ENCODE assay signal across 1 cellular context in the genomic region with DNA sequence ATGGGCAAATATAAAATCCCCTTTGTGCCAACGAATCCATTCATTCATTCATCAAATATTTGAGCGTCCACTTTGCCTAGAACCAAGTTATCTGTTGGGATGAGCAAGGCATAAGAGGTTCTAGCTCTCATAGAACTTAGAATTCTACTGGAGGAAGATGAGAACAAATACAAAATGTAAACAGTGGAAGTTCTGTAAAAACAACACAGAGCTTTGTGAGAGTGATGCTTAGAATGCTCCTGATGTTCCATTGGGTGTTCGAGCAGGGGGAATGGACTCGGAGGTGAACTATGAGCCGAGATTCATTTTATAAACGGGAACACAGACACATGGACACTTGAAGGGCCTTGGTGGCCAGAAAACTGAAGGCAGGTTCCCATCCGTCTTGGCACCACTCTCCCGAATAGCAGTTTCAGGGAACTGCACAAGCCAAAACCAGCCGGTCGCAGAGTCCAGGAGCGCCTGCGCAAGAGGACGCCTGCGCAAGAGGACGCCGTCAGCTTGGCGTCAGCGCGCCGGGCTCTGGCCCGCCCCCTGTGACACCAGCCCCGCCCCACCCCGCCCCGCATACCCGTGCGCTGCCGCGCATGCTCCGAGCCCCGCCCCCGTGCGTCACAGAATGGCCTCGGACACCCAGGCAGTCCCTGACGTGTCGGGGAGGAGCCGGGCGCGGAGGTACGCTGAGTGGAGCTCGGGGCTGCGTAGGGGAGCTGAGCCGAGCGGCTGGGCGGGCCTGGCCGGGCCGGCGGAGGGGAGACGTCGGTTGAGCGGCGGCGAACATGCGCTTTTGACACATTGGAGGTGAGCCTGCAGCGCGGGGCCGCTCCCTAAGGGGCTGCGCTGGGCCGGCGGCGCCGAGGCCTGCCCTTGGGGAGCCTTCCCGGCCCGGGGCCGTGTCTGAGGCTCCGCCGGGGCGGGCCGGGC.
A peak's percentile ranks its signal among the peaks of the same experiment; 100 is the strongest.
TF ChIP-seq lines count a peak whose summit lies in the region.

A gene with protein sequence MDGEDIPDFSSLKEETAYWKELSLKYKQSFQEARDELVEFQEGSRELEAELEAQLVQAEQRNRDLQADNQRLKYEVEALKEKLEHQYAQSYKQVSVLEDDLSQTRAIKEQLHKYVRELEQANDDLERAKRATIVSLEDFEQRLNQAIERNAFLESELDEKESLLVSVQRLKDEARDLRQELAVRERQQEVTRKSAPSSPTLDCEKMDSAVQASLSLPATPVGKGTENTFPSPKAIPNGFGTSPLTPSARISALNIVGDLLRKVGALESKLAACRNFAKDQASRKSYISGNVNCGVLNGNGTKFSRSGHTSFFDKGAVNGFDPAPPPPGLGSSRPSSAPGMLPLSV (plus strand): TSS at position 640 of the 924 bp plus-strand sequence. CDS start 8,388 bp downstream, outside the sequence.

TF ChIP-seq in WTC11, 78 proteins besides CTCF, POLR2A, EP300 and RAD21 (continued from another document and continues in another):
- TF ChIP-seq HMGA2 (CRISPR knock-in tag; IDR thresholded peaks at IDR 0.05) = no peak
- no peak for TF ChIP-seq ZNF219 (CRISPR knock-in tag; IDR thresholded peaks at IDR 0.05; ENCODE audit: borderline replicate concordance)
- TF ChIP-seq, protein P1, sequence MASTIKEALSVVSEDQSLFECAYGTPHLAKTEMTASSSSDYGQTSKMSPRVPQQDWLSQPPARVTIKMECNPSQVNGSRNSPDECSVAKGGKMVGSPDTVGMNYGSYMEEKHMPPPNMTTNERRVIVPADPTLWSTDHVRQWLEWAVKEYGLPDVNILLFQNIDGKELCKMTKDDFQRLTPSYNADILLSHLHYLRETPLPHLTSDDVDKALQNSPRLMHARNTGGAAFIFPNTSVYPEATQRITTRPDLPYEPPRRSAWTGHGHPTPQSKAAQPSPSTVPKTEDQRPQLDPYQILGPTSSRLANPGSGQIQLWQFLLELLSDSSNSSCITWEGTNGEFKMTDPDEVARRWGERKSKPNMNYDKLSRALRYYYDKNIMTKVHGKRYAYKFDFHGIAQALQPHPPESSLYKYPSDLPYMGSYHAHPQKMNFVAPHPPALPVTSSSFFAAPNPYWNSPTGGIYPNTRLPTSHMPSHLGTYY (CRISPR knock-in tag; IDR thresholded peaks at IDR 0.05) = no peak
- TF ChIP-seq, protein P2, sequence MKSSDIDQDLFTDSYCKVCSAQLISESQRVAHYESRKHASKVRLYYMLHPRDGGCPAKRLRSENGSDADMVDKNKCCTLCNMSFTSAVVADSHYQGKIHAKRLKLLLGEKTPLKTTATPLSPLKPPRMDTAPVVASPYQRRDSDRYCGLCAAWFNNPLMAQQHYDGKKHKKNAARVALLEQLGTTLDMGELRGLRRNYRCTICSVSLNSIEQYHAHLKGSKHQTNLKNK (CRISPR knock-in tag; IDR thresholded peaks at IDR 0.05) = no peak
- TF ChIP-seq ZNF317 (CRISPR knock-in tag; IDR thresholded peaks at IDR 0.05; ENCODE audit: borderline replicate concordance, low read depth) = no peak; the same call in 1 of the 2 replicates
- no peak for TF ChIP-seq TP53 (CRISPR knock-in tag; IDR thresholded peaks at IDR 0.05)
- TF ChIP-seq, protein P3, sequence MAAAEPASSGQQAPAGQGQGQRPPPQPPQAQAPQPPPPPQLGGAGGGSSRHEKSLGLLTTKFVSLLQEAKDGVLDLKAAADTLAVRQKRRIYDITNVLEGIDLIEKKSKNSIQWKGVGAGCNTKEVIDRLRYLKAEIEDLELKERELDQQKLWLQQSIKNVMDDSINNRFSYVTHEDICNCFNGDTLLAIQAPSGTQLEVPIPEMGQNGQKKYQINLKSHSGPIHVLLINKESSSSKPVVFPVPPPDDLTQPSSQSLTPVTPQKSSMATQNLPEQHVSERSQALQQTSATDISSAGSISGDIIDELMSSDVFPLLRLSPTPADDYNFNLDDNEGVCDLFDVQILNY (CRISPR knock-in tag; IDR thresholded peaks at IDR 0.05) = no peak; the same call in 1 of the 2 replicates
- TF ChIP-seq ZNF396 (CRISPR knock-in tag; IDR thresholded peaks at IDR 0.05; ENCODE audit: borderline replicate concordance) = no peak
- no peak for TF ChIP-seq TCF7 (CRISPR knock-in tag; IDR thresholded peaks at IDR 0.05; ENCODE audit: low read depth)
- no peak for TF ChIP-seq NR3C1 (CRISPR knock-in tag; conservative IDR thresholded peaks at IDR 0.05; ENCODE audit: low read depth)
- TF ChIP-seq CBFB (CRISPR knock-in tag; IDR thresholded peaks at IDR 0.05; ENCODE audit: low read depth) = no peak
- TF ChIP-seq, protein P4, sequence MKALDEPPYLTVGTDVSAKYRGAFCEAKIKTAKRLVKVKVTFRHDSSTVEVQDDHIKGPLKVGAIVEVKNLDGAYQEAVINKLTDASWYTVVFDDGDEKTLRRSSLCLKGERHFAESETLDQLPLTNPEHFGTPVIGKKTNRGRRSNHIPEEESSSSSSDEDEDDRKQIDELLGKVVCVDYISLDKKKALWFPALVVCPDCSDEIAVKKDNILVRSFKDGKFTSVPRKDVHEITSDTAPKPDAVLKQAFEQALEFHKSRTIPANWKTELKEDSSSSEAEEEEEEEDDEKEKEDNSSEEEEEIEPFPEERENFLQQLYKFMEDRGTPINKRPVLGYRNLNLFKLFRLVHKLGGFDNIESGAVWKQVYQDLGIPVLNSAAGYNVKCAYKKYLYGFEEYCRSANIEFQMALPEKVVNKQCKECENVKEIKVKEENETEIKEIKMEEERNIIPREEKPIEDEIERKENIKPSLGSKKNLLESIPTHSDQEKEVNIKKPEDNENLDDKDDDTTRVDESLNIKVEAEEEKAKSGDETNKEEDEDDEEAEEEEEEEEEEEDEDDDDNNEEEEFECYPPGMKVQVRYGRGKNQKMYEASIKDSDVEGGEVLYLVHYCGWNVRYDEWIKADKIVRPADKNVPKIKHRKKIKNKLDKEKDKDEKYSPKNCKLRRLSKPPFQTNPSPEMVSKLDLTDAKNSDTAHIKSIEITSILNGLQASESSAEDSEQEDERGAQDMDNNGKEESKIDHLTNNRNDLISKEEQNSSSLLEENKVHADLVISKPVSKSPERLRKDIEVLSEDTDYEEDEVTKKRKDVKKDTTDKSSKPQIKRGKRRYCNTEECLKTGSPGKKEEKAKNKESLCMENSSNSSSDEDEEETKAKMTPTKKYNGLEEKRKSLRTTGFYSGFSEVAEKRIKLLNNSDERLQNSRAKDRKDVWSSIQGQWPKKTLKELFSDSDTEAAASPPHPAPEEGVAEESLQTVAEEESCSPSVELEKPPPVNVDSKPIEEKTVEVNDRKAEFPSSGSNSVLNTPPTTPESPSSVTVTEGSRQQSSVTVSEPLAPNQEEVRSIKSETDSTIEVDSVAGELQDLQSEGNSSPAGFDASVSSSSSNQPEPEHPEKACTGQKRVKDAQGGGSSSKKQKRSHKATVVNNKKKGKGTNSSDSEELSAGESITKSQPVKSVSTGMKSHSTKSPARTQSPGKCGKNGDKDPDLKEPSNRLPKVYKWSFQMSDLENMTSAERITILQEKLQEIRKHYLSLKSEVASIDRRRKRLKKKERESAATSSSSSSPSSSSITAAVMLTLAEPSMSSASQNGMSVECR (CRISPR knock-in tag; IDR thresholded peaks at IDR 0.05; ENCODE audit: borderline replicate concordance) = peak; percentile 86; the same call in 1 of the 2 replicates
- TF ChIP-seq, protein P5, sequence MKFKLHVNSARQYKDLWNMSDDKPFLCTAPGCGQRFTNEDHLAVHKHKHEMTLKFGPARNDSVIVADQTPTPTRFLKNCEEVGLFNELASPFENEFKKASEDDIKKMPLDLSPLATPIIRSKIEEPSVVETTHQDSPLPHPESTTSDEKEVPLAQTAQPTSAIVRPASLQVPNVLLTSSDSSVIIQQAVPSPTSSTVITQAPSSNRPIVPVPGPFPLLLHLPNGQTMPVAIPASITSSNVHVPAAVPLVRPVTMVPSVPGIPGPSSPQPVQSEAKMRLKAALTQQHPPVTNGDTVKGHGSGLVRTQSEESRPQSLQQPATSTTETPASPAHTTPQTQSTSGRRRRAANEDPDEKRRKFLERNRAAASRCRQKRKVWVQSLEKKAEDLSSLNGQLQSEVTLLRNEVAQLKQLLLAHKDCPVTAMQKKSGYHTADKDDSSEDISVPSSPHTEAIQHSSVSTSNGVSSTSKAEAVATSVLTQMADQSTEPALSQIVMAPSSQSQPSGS (CRISPR knock-in tag; IDR thresholded peaks at IDR 0.05; ENCODE audit: borderline replicate concordance, low read depth) = no peak
- no peak; the same call in 1 of the 2 replicates for TF ChIP-seq ZBTB21 (CRISPR knock-in tag; IDR thresholded peaks at IDR 0.05; ENCODE audit: borderline replicate concordance)
- no peak for TF ChIP-seq SOX15 (CRISPR knock-in tag; IDR thresholded peaks at IDR 0.05)
- no peak for TF ChIP-seq GRHL2 (CRISPR knock-in tag; IDR thresholded peaks at IDR 0.05; ENCODE audit: insufficient replicate concordance, severe bottlenecking)
- TF ChIP-seq, protein P6, sequence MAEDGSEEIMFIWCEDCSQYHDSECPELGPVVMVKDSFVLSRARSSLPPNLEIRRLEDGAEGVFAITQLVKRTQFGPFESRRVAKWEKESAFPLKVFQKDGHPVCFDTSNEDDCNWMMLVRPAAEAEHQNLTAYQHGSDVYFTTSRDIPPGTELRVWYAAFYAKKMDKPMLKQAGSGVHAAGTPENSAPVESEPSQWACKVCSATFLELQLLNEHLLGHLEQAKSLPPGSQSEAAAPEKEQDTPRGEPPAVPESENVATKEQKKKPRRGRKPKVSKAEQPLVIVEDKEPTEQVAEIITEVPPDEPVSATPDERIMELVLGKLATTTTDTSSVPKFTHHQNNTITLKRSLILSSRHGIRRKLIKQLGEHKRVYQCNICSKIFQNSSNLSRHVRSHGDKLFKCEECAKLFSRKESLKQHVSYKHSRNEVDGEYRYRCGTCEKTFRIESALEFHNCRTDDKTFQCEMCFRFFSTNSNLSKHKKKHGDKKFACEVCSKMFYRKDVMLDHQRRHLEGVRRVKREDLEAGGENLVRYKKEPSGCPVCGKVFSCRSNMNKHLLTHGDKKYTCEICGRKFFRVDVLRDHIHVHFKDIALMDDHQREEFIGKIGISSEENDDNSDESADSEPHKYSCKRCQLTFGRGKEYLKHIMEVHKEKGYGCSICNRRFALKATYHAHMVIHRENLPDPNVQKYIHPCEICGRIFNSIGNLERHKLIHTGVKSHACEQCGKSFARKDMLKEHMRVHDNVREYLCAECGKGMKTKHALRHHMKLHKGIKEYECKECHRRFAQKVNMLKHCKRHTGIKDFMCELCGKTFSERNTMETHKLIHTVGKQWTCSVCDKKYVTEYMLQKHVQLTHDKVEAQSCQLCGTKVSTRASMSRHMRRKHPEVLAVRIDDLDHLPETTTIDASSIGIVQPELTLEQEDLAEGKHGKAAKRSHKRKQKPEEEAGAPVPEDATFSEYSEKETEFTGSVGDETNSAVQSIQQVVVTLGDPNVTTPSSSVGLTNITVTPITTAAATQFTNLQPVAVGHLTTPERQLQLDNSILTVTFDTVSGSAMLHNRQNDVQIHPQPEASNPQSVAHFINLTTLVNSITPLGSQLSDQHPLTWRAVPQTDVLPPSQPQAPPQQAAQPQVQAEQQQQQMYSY (CRISPR knock-in tag; IDR thresholded peaks at IDR 0.05) = no peak
- no peak for TF ChIP-seq ESRRA (CRISPR knock-in tag; IDR thresholded peaks at IDR 0.05; ENCODE audit: borderline replicate concordance)
- TF ChIP-seq OVOL2 (CRISPR knock-in tag; IDR thresholded peaks at IDR 0.05; ENCODE audit: borderline replicate concordance) = no peak
- no peak for TF ChIP-seq ATF1 (CRISPR knock-in tag; IDR thresholded peaks at IDR 0.05)
- TF ChIP-seq, protein P7, sequence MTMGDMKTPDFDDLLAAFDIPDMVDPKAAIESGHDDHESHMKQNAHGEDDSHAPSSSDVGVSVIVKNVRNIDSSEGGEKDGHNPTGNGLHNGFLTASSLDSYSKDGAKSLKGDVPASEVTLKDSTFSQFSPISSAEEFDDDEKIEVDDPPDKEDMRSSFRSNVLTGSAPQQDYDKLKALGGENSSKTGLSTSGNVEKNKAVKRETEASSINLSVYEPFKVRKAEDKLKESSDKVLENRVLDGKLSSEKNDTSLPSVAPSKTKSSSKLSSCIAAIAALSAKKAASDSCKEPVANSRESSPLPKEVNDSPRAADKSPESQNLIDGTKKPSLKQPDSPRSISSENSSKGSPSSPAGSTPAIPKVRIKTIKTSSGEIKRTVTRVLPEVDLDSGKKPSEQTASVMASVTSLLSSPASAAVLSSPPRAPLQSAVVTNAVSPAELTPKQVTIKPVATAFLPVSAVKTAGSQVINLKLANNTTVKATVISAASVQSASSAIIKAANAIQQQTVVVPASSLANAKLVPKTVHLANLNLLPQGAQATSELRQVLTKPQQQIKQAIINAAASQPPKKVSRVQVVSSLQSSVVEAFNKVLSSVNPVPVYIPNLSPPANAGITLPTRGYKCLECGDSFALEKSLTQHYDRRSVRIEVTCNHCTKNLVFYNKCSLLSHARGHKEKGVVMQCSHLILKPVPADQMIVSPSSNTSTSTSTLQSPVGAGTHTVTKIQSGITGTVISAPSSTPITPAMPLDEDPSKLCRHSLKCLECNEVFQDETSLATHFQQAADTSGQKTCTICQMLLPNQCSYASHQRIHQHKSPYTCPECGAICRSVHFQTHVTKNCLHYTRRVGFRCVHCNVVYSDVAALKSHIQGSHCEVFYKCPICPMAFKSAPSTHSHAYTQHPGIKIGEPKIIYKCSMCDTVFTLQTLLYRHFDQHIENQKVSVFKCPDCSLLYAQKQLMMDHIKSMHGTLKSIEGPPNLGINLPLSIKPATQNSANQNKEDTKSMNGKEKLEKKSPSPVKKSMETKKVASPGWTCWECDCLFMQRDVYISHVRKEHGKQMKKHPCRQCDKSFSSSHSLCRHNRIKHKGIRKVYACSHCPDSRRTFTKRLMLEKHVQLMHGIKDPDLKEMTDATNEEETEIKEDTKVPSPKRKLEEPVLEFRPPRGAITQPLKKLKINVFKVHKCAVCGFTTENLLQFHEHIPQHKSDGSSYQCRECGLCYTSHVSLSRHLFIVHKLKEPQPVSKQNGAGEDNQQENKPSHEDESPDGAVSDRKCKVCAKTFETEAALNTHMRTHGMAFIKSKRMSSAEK (CRISPR knock-in tag; IDR thresholded peaks at IDR 0.05; ENCODE audit: borderline replicate concordance) = no peak
- TF ChIP-seq, protein P8, sequence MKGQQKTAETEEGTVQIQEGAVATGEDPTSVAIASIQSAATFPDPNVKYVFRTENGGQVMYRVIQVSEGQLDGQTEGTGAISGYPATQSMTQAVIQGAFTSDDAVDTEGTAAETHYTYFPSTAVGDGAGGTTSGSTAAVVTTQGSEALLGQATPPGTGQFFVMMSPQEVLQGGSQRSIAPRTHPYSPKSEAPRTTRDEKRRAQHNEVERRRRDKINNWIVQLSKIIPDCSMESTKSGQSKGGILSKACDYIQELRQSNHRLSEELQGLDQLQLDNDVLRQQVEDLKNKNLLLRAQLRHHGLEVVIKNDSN (CRISPR knock-in tag; IDR thresholded peaks at IDR 0.05) = no peak
- TF ChIP-seq, protein P9, sequence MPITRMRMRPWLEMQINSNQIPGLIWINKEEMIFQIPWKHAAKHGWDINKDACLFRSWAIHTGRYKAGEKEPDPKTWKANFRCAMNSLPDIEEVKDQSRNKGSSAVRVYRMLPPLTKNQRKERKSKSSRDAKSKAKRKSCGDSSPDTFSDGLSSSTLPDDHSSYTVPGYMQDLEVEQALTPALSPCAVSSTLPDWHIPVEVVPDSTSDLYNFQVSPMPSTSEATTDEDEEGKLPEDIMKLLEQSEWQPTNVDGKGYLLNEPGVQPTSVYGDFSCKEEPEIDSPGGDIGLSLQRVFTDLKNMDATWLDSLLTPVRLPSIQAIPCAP (CRISPR knock-in tag; IDR thresholded peaks at IDR 0.05) = no peak
- no peak for TF ChIP-seq ZNF138 (CRISPR knock-in tag; conservative IDR thresholded peaks at IDR 0.05)
- TF ChIP-seq NFYB (CRISPR knock-in tag; conservative IDR thresholded peaks at IDR 0.05; ENCODE audit: low read depth) = no peak
- TF ChIP-seq, protein P10, sequence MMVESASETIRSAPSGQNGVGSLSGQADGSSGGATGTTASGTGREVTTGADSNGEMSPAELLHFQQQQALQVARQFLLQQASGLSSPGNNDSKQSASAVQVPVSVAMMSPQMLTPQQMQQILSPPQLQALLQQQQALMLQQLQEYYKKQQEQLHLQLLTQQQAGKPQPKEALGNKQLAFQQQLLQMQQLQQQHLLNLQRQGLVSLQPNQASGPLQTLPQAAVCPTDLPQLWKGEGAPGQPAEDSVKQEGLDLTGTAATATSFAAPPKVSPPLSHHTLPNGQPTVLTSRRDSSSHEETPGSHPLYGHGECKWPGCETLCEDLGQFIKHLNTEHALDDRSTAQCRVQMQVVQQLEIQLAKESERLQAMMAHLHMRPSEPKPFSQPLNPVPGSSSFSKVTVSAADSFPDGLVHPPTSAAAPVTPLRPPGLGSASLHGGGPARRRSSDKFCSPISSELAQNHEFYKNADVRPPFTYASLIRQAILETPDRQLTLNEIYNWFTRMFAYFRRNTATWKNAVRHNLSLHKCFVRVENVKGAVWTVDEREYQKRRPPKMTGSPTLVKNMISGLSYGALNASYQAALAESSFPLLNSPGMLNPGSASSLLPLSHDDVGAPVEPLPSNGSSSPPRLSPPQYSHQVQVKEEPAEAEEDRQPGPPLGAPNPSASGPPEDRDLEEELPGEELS (CRISPR knock-in tag; IDR thresholded peaks at IDR 0.05) = no peak
